In the genomic region with DNA sequence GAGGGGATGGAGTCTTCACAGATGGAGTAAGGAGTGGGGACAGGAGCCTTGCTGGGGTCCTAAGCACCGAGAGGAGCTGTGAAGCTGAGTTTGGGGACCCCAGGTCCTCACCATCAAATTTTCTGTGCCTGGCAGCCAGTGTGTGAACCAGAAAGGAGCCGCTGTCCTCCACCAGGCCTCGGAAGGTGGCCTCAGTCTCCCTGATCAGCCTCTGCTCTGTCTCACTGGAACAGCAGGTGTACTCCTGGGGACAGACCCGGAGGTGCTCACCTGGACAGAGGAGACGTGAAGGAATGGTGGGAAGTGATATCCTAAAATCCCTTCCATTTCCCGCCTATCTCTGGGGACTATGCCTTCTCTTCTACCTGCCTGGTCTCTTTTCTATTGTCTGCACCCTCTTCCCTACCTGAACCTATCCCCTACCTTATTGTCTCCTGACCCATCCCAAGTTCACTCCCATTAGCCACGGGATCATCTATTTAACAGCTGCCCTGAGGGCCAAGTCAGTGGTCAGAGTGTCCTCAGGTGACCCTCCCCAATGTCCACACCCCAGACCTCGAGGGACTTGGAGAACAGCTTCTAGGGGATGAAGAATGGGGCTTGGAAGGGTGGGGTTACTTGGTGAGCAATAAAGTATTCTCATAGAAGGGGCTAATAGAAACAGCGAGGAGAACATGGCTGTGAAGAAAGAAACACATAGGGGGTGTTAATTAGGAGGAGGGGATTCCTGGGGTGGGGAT, we compare ENCODE assay signal across 1 cellular context.
A peak's percentile ranks its signal among the peaks of the same experiment; 100 is the strongest.
TF ChIP-seq lines count a peak whose summit lies in the region.

No MANE protein-coding gene starts in this region.

TF ChIP-seq in HEK293, 187 proteins besides CTCF, POLR2A, EP300 and RAD21:
- TF ChIP-seq ZIC2 (tag by site-specific recombination; IDR thresholded peaks at IDR 0.05) (no peak), ZNF433 (tag by site-specific recombination; IDR thresholded peaks at IDR 0.05; ENCODE audit: low read depth) (no peak), ZEB2 (tag by site-specific recombination; IDR thresholded peaks at IDR 0.05) (0 out of 2 replicates have a peak, but pooled peaks have one; percentile 20), ZNF501 (tag by site-specific recombination; IDR thresholded peaks at IDR 0.05) (no peak), MYNN (tag by site-specific recombination; IDR thresholded peaks at IDR 0.05; ENCODE audit: borderline replicate concordance) (no peak), ZNF670 (tag by site-specific recombination; IDR thresholded peaks at IDR 0.05; ENCODE audit: low read depth) (no peak)
TF ChIP-seq in HEK293: peak in this region for 1.
